ENCODE assay signal across 28 cellular contexts in the genomic region with DNA sequence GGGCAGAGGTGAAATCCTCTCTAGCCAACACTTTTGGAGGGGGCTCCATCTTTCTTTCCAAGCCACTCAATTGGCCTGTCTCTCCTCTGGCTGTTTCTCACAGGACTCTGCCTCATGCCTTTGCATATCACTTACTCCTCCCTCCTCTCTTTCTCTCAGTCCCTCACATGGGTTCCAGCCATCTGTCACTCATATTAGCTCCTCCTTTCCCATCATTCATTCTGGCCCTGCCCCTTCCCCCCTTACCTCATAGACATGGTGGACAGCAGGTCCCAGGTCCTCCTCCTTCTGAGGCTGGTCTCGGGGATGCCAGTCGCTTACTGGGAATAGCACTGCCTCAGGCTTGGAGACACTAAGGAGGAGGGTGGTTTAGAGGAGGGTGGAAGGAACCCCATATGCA. TPM values are rescaled to one million over a fixed set of nuclear protein-coding genes. Genes with fewer than 3 reads are reported as not detected.
DNase-seq lines count a peak whose midpoint lies in the region; ATAC-seq and TF ChIP-seq lines count a peak whose summit lies in the region.
"Had no signal": no experiment of that assay in that cellular context is flagged by ENCODE, and none has a peak within 500 bp of the region (broad histone marks: within the 10 kb centered on the region; RNA-seq: fewer than 3 reads in every experiment).

No MANE protein-coding gene starts in this region.

- peaks cover 23% of the 10 kb centered on the region for H3K4me1 Mint-ChIP-seq in activated naive CD4-positive, alpha-beta T cell treated with anti-CD3 and anti-CD28 coated beads, Interleukin-2, amount 50 U/mL, for 24 hours

- H3K36me3 ChIP-seq in RWPE2 (ENCODE audit: low read depth) (peaks cover 100% of the 10 kb centered on the region), esophagus squamous epithelium (peaks cover 25 to 98% (median 61%) of the 10 kb centered on the region in 3 donors), transverse colon (peaks cover 0 to 61% (median 29%) of the 10 kb centered on the region in 4 donors)
- H3K36me3 ChIP-seq: ovary had no signal

- H3K27ac ChIP-seq in RWPE2 (ENCODE audit: poor library complexity, severe bottlenecking) (no peak overlapping the region), esophagus squamous epithelium (peak overlapping the region in 3 of 4 donors; percentile 2 to 57 (median 22)), transverse colon (peak overlapping the region in 3 of 4 donors; percentile 12 to 33 (median 21))
- H3K27ac ChIP-seq: C4-2B, gastrocnemius medialis, ovary, right atrium auricular region had no signal

- no peak for TF ChIP-seq CTCF in RWPE2 (IDR thresholded peaks at IDR 0.05; ENCODE audit: poor library complexity, severe bottlenecking)
- no peak for TF ChIP-seq CTCF in esophagus squamous epithelium (IDR thresholded peaks at IDR 0.05)
- no peak for TF ChIP-seq CTCF in transverse colon (IDR thresholded peaks at IDR 0.05)
- TF ChIP-seq CTCF in GM20000 (IDR thresholded peaks at IDR 0.05; ENCODE audit: extremely low read depth, missing control alignments): no peak

- no peak for DNase-seq in activated naive CD4-positive, alpha-beta T cell treated with anti-CD3 and anti-CD28 coated beads, Interleukin-2, amount 50 U/mL, for 16 hours
- DNase-seq in RWPE2 (ENCODE audit: low spot score): no peak
- no peak for DNase-seq in esophagus squamous epithelium (lab: John Stamatoyannopoulos, UW)
- DNase-seq in transverse colon: no peak
- no peak for DNase-seq in epidermal melanocyte (ENCODE audit: insufficient read length, low spot score)
- DNase-seq in GM20000 (ENCODE audit: low spot score): no peak
- DNase-seq: activated CD4-positive, alpha-beta memory T cell treated with anti-CD3 and anti-CD28 coated beads, Interleukin-2, amount 10 ng/mL, durations not matched to agents 7 days and 5 days; activated CD4-positive, CD25-positive, alpha-beta regulatory T cell; central memory CD4-positive, alpha-beta T cell; effector CD4-positive, alpha-beta T cell; gastrocnemius medialis; H9; mammary epithelial cell; MG63; NCI-H1417 treated with DMSO at 0.1 percent for 48 hours; NCI-H524; ovary; stimulated activated CD4-positive, alpha-beta T cell treated with anti-CD3 and anti-CD28 coated beads, Interleukin-12 subunit alpha, Interleukin-12 subunit beta, amount 100 ng/mL, for 4 hours; stomach; upper lobe of right lung had no signal

- no peaks in the 10 kb centered on the region for H3K27me3 Mint-ChIP-seq in activated naive CD4-positive, alpha-beta T cell treated with anti-CD3 and anti-CD28 coated beads, Interleukin-2, amount 50 U/mL, for 24 hours
- H3K27me3 Mint-ChIP-seq: activated CD4-positive, alpha-beta memory T cell treated with anti-CD3 and anti-CD28 coated beads, Interleukin-2, amount 10 ng/mL, durations not matched to agents 7 days and 5 days had no signal

- no peaks in the 10 kb centered on the region for H3K9me3 Mint-ChIP-seq in activated naive CD4-positive, alpha-beta T cell treated with anti-CD3 and anti-CD28 coated beads, Interleukin-2, amount 50 U/mL, for 24 hours
- H3K9me3 Mint-ChIP-seq: activated CD4-positive, alpha-beta memory T cell treated with anti-CD3 and anti-CD28 coated beads, Interleukin-2, amount 10 ng/mL, durations not matched to agents 7 days and 5 days; activated naive CD4-positive, alpha-beta T cell treated with anti-CD3 and anti-CD28 coated beads, Interleukin-2, amount 50 U/mL, for 72 hours; H9 had no signal

- intact Hi-C loops in esophagus squamous epithelium (cut with DNase I): loop anchor here (2.0 kb wide), 1 partner anchor 38 kb away; no protein-coding TSS in a partner anchor
- intact Hi-C loops in transverse colon (cut with DNase I; ENCODE audit: low total_unique reads): loop anchor here (2.0 kb wide), 1 partner anchor 36 kb away; no protein-coding TSS in a partner anchor

- H3K27me3 ChIP-seq in RWPE2 (ENCODE audit: insufficient read depth, poor library complexity, severe bottlenecking) (no peaks in the 10 kb centered on the region), esophagus squamous epithelium (no peaks in the 10 kb centered on the region), transverse colon (no peaks in the 10 kb centered on the region)
- H3K27me3 ChIP-seq: gastrocnemius medialis, MG63, ovary, right atrium auricular region, stomach, upper lobe of right lung had no signal

- TF ChIP-seq POLR2A in esophagus squamous epithelium (IDR thresholded peaks at IDR 0.05): no peak
- TF ChIP-seq POLR2A in transverse colon (IDR thresholded peaks at IDR 0.05): no peak

- H3K4me3 Mint-ChIP-seq in activated naive CD4-positive, alpha-beta T cell treated with anti-CD3 and anti-CD28 coated beads, Interleukin-2, amount 50 U/mL, for 24 hours: no peak overlapping the region
- H3K4me3 Mint-ChIP-seq: activated CD4-positive, alpha-beta memory T cell treated with anti-CD3 and anti-CD28 coated beads, Interleukin-2, amount 10 ng/mL, durations not matched to agents 7 days and 5 days; H9 had no signal

- no peak for TF ChIP-seq EP300 in transverse colon (IDR thresholded peaks at IDR 0.05; ENCODE audit: low read depth)

- H3K4me3 ChIP-seq in RWPE2 (ENCODE audit: severe bottlenecking) (no peak overlapping the region), esophagus squamous epithelium (no peak overlapping the region), transverse colon (no peak overlapping the region)
- H3K4me3 ChIP-seq: gastrocnemius medialis, MG63, ovary, right atrium auricular region, SK-N-MC, stomach, upper lobe of right lung had no signal

- in situ Hi-C loops in transverse colon (cut with MboI; ENCODE audit: low pct_ligation_motif_present in 1 of 4, low pct_unique_long_range_greater_than_20kb in 1 of 4, low sequenced_read_pairs in 3 of 4): loop anchor here in 1 of 4 donors (5.0 kb wide), 1 partner anchor 36 kb away; no protein-coding TSS in a partner anchor

- no peaks in the 10 kb centered on the region for H3K4me1 ChIP-seq in RWPE2 (ENCODE audit: insufficient read depth, poor library complexity, severe bottlenecking)
- H3K4me1 ChIP-seq in esophagus squamous epithelium: peaks cover 0 to 34% (median 7%) of the 10 kb centered on the region in 3 donors
- H3K4me1 ChIP-seq in transverse colon: no peaks in the 10 kb centered on the region
- H3K4me1 ChIP-seq: gastrocnemius medialis, upper lobe of right lung had no signal

- 79 to 100% methylated on average over 2 of the region's 2 CpGs for whole genome bisulfite sequencing in esophagus squamous epithelium, 2 donors
- WGBS in transverse colon (ENCODE audit: low coverage in 1 of 2), 2 donors: 83% methylated on average over 2 of the region's 2 CpGs; no CpG with 5 or more reads in 1 of the 2 donors

- H3K36me3 Mint-ChIP-seq in activated naive CD4-positive, alpha-beta T cell treated with anti-CD3 and anti-CD28 coated beads, Interleukin-2, amount 50 U/mL, for 24 hours: peaks cover 9% of the 10 kb centered on the region

- no peaks in the 10 kb centered on the region for H3K9me3 ChIP-seq in RWPE2 (ENCODE audit: severe bottlenecking)
- no peaks in the 10 kb centered on the region for H3K9me3 ChIP-seq in esophagus squamous epithelium
- no peaks in the 10 kb centered on the region for H3K9me3 ChIP-seq in transverse colon
- H3K9me3 ChIP-seq: gastrocnemius medialis, MG63, ovary, right atrium auricular region, stomach, upper lobe of right lung had no signal

- peak overlapping the region; percentile 57 for H3K27ac Mint-ChIP-seq in activated naive CD4-positive, alpha-beta T cell treated with anti-CD3 and anti-CD28 coated beads, Interleukin-2, amount 50 U/mL, for 24 hours
- H3K27ac Mint-ChIP-seq: activated CD4-positive, alpha-beta memory T cell treated with anti-CD3 and anti-CD28 coated beads, Interleukin-2, amount 10 ng/mL, durations not matched to agents 7 days and 5 days had no signal

- ATAC-seq in RWPE2 (ENCODE audit: low read depth) (peak; percentile 13; the same call in 1 of the 3 replicates), SK-N-SH treated with all-trans-retinoic acid at 6 μM for 48 hours (no peak)
- ATAC-seq: activated naive CD4-positive, alpha-beta T cell treated with anti-CD3 and anti-CD28 coated beads, Interleukin-2, amount 50 U/mL, for 72 hours; esophagus mucosa; gastrocnemius medialis; upper lobe of right lung had no signal

TF ChIP-seq in SK-N-SH treated with all-trans-retinoic acid at 6 μM for 48 hours, 23 proteins besides CTCF, POLR2A, EP300 and RAD21 (continues in another document):
- TF ChIP-seq ZNF565 (CRISPR knock-in tag; conservative IDR thresholded peaks at IDR 0.05; ENCODE audit: low read depth) (no peak), ZFP3 (CRISPR knock-in tag; IDR thresholded peaks at IDR 0.05) (no peak), ZC3H10 (CRISPR knock-in tag; IDR thresholded peaks at IDR 0.05) (no peak), ZNF8 (CRISPR knock-in tag; IDR thresholded peaks at IDR 0.05) (no peak)
- TF ChIP-seq, protein P1, sequence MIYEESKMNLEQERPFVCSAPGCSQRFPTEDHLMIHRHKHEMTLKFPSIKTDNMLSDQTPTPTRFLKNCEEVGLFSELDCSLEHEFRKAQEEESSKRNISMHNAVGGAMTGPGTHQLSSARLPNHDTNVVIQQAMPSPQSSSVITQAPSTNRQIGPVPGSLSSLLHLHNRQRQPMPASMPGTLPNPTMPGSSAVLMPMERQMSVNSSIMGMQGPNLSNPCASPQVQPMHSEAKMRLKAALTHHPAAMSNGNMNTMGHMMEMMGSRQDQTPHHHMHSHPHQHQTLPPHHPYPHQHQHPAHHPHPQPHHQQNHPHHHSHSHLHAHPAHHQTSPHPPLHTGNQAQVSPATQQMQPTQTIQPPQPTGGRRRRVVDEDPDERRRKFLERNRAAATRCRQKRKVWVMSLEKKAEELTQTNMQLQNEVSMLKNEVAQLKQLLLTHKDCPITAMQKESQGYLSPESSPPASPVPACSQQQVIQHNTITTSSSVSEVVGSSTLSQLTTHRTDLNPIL (CRISPR knock-in tag; IDR thresholded peaks at IDR 0.05; ENCODE audit: low read depth): no peak

RNA-seq across cellular contexts. Expression of a gene that starts 16.6 kb away (rescaled TPM):
- total RNA-seq in esophagus squamous epithelium (100 to 1,000 TPM in 1 of 4 donors, 10 to 100 TPM in 3; 25.2 to 106 (median 37.8) TPM), transverse colon (10 to 100 TPM in 1 of 4 donors, 1 to 10 TPM in 3; 1.9 to 17.5 (median 5.7) TPM)

RNA-seq across cellular contexts. Expression of a gene that starts 17.9 kb away (rescaled TPM):
- total RNA-seq in esophagus squamous epithelium: 100 to 1,000 TPM in 1 of 4 donors, 10 to 100 TPM in 2, 1 to 10 TPM in 1; 7.5 to 112 (median 37.3) TPM
- total RNA-seq in transverse colon: 100 to 1,000 TPM in 1 of 4 donors, 10 to 100 TPM in 3; 37.7 to 217 (median 73.0) TPM

RNA-seq across cellular contexts. Expression of a gene that starts 36.8 kb away (rescaled TPM):
- total RNA-seq in esophagus squamous epithelium (under 1 TPM in 1 of 4 donors, not detected in 3; 0.38 TPM), transverse colon (not detected)
- total RNA-seq: H9, kidney epithelial cell, stomach had no signal
